In the genomic region with DNA sequence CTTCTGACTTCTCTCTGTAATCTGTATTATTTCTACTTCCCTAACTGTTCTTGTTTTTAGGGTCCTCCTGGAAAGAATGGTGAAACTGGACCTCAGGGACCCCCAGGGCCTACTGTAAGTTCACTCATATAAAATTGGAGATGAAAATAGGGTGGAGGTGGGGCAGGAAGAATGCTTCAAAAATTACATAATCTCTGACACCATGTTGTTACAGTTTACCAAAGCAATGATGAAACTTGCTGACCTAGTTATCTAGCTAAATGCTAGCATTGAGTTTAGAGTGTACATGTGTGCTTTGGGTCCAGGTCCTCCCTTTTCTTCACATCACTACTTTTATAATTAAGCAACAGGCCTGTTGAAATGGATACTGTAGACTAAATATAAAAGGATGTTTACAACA, we compare ENCODE assay signal across 24 cellular contexts. TPM values are rescaled to one million over a fixed set of nuclear protein-coding genes. Genes with fewer than 3 reads are reported as not detected.
DNase-seq lines count a peak whose midpoint lies in the region; ATAC-seq and TF ChIP-seq lines count a peak whose summit lies in the region.
"Had no signal": no experiment of that assay in that cellular context is flagged by ENCODE, and none has a peak within 500 bp of the region (broad histone marks: within the 10 kb centered on the region; RNA-seq: fewer than 3 reads in every experiment).

No MANE protein-coding gene starts in this region.

- H3K27me3 ChIP-seq in hepatocyte (no peaks in the 10 kb centered on the region), sigmoid colon (no peaks in the 10 kb centered on the region), PC-9 (ENCODE audit: insufficient read depth, low read depth) (no peaks in the 10 kb centered on the region)
- H3K27me3 ChIP-seq: BLaER1, heart right ventricle, upper lobe of right lung had no signal

- no peaks in the 10 kb centered on the region for H3K9me2 ChIP-seq in hepatocyte (replicated peaks; ENCODE audit: insufficient read depth)
- H3K9me2 ChIP-seq in PC-9 (ENCODE audit: insufficient read depth) = no peaks in the 10 kb centered on the region

- TF ChIP-seq EP300 in sigmoid colon (IDR thresholded peaks at IDR 0.05) = no peak

- BruUV-seq in PC-9 (replicated peaks; lab: Mats Ljungman, UMichigan) = no TSS peak

- H3K79me2 ChIP-seq in hepatocyte (peaks cover 25% of the 10 kb centered on the region), PC-9 (ENCODE audit: low read depth) (no peaks in the 10 kb centered on the region)

- H3K4me3 ChIP-seq in cardiac fibroblast (replicated peaks in 1 of 2; ENCODE audit: low read depth in 2 of 2, low read length in 2 of 2) (no peak overlapping the region), hepatocyte (no peak overlapping the region), sigmoid colon (no peak overlapping the region), PC-9 (no peak overlapping the region)
- H3K4me3 ChIP-seq: BLaER1, heart right ventricle, left ventricle myocardium inferior, upper lobe of right lung had no signal

- H3K9me3 ChIP-seq in hepatocyte (ENCODE audit: low read depth) (no peaks in the 10 kb centered on the region), sigmoid colon (no peaks in the 10 kb centered on the region), PC-9 (ENCODE audit: insufficient read depth, low read depth) (no peaks in the 10 kb centered on the region)
- H3K9me3 ChIP-seq: BLaER1, heart right ventricle, upper lobe of right lung had no signal

- H3K36me3 ChIP-seq in hepatocyte (replicated peaks; ENCODE audit: insufficient read depth, low read depth) (no peaks in the 10 kb centered on the region), sigmoid colon (peaks cover 56 to 100% (median 93%) of the 10 kb centered on the region in 4 donors), PC-9 (ENCODE audit: low read depth) (no peaks in the 10 kb centered on the region)
- H3K36me3 ChIP-seq: BLaER1 had no signal

- H3K27ac ChIP-seq in hepatocyte = peak overlapping the region; percentile 52
- peak overlapping the region in 3 of 4 donors; percentile 15 to 54 (median 54) for H3K27ac ChIP-seq in sigmoid colon
- no peak overlapping the region for H3K27ac ChIP-seq in PC-9
- H3K27ac ChIP-seq: BLaER1, left ventricle myocardium inferior, upper lobe of right lung had no signal

- peaks cover 3% of the 10 kb centered on the region for H4K20me1 ChIP-seq in hepatocyte (ENCODE audit: insufficient read depth, poor library complexity, severe bottlenecking)
- no peaks in the 10 kb centered on the region for H4K20me1 ChIP-seq in PC-9 (ENCODE audit: insufficient read depth)
- H4K20me1 ChIP-seq: BLaER1 had no signal

- H3K4me1 ChIP-seq in hepatocyte (ENCODE audit: insufficient read depth) (peaks cover 3% of the 10 kb centered on the region), sigmoid colon (no peaks in the 10 kb centered on the region), PC-9 (replicated peaks; ENCODE audit: insufficient read depth) (no peaks in the 10 kb centered on the region)
- H3K4me1 ChIP-seq: BLaER1, heart right ventricle, left ventricle myocardium inferior, upper lobe of right lung had no signal

- TF ChIP-seq POLR2A in sigmoid colon (IDR thresholded peaks at IDR 0.05) = no peak

- H3K4me2 ChIP-seq in hepatocyte = no peak overlapping the region
- H3K4me2 ChIP-seq in PC-9 = no peak overlapping the region
- H3K4me2 ChIP-seq: BLaER1 had no signal

- ATAC-seq in GM21717 (IDR thresholded peaks at IDR 0.05; ENCODE audit: unreplicated experiment) (no peak), HG03097 (IDR thresholded peaks at IDR 0.05; ENCODE audit: low FRiP score, unreplicated experiment) (no peak)
- ATAC-seq: activated CD8-positive, alpha-beta memory T cell treated with anti-CD3 and anti-CD28 coated beads, Interleukin-2, amount 10 ng/mL, durations not matched to agents 7 days and 5 days; esophagus mucosa; Panc1; T-helper 17 cell; upper lobe of right lung had no signal

- POLR2A ChIA-PET in PC-9 (lab: Charles Lee; ENCODE audit: unreplicated experiment) = no interaction called here

- DNase-seq in EH (ENCODE audit: low read depth) (peak; percentile 35), cardiac fibroblast (ENCODE audit: low read depth in 2 of 2) (peak; percentile 60 to 63), hepatocyte (ENCODE audit: low spot score) (no peak), sigmoid colon (no peak), PC-9 (no peak), NCI-H1105 treated with DMSO at 0.1 percent for 48 hours (lab: John Stamatoyannopoulos, UW) (no peak)
- DNase-seq: activated CD4-positive, alpha-beta T cell treated with anti-CD3 and anti-CD28 coated beads for 48 hours; activated CD8-positive, alpha-beta memory T cell treated with anti-CD3 and anti-CD28 coated beads, Interleukin-2, amount 10 ng/mL, durations not matched to agents 7 days and 5 days; activated naive CD4-positive, alpha-beta T cell treated with anti-CD3 and anti-CD28 coated beads, Interleukin-2, amount 50 U/mL, for 16 hours; aorta; cerebellar nuclear complex; effector CD8-positive, alpha-beta T cell; heart right ventricle; left ventricle myocardium inferior; NCI-H2107; NCI-H510A; T-helper 17 cell; upper lobe of right lung had no signal

- intact Hi-C loops in sigmoid colon (cut with DNase I) = no loop called here
- intact Hi-C loops in PC-9 (cut with micrococcal nuclease; ENCODE audit: unreplicated experiment) = no loop called here

- TF ChIP-seq CTCF in cardiac fibroblast (IDR thresholded peaks at IDR 0.05; ENCODE audit: low read depth, low read length) = no peak
- no peak for TF ChIP-seq CTCF in hepatocyte (IDR thresholded peaks at IDR 0.05; ENCODE audit: poor library complexity)
- TF ChIP-seq CTCF in sigmoid colon (IDR thresholded peaks at IDR 0.05) = no peak
- no peak for TF ChIP-seq CTCF in PC-9 (conservative IDR thresholded peaks at IDR 0.05)

- no peaks in the 10 kb centered on the region for H3F3A ChIP-seq in PC-9 (ENCODE audit: insufficient read depth, low read depth)

- H2AFZ ChIP-seq in hepatocyte (no peak overlapping the region), PC-9 (no peak overlapping the region)

- CTCF ChIA-PET in PC-9 (lab: Charles Lee) = no interaction called here

RNA-seq across cellular contexts. Expression of a gene that starts 23.1 kb away (rescaled TPM):
- total RNA-seq in hepatocyte = 5,479 and 8,329 TPM in 2 replicates
- polyA plus RNA-seq in hepatocyte = 6,699 and 6,726 TPM in 2 replicates
- total RNA-seq in sigmoid colon = 1,000 to 10,000 TPM in 1 of 4 donors, 100 to 1,000 TPM in 3; 183 to 1,567 (median 438) TPM
- polyA plus RNA-seq in sigmoid colon = 100 to 1,000 TPM in 1 of 3 donors, 10 to 100 TPM in 2; 29.1 to 294 (median 34.8) TPM
- not detected in 2 replicates for total RNA-seq in PC-9 (2021)
- polyA plus RNA-seq: IgD-negative memory B cell had no signal

Comparison
In these comparisons a context has a peak if more than half of its experiments do, and no peak if none do; other contexts are left out.
1. DNase-seq: peak in EH (single experiment) and cardiac fibroblast (2 of 2); none in hepatocyte (single experiment), sigmoid colon (single experiment), PC-9 (0 of 2) and NCI-H1105 treated with DMSO at 0.1 percent for 48 hours (single experiment).
2. RNA of a gene that starts 23.1 kb away (total RNA-seq): 5,479 to 8,329 TPM in hepatocyte and 183 to 1,567 TPM in sigmoid colon; not detected in PC-9; every median in the first group is over 100 times any median in the second.